ENCODE assay signal across 21 cellular contexts in genomic region chr5:154143121-154143725, GRCh38.
"Had no signal": no experiment of that assay in that cellular context is flagged by ENCODE, and none has a peak within 500 bp of the region (broad histone marks: within the 10 kb centered on the region; RNA-seq: fewer than 3 reads in every experiment).

No MANE protein-coding gene starts in this region.

- H3K27ac ChIP-seq: brain microvascular endothelial cell, gastroesophageal sphincter, neutrophil, parathyroid adenoma, right atrium auricular region, skin epidermis, tibial nerve, uterus had no signal

- H3K79me2 ChIP-seq: parathyroid adenoma had no signal

- H3K27me3 ChIP-seq: brain microvascular endothelial cell, gastroesophageal sphincter, right atrium auricular region, tibial nerve, uterus had no signal

- DNase-seq: activated CD4-positive, alpha-beta T cell treated with anti-CD3 and anti-CD28 coated beads for 4 hours; activated CD8-positive, alpha-beta memory T cell treated with anti-CD3 and anti-CD28 coated beads, Interleukin-2, amount 50 U/mL, for 4 hours; activated CD8-positive, alpha-beta T cell treated with anti-CD3 and anti-CD28 coated beads for 36 hours; activated gamma-delta T cell; activated T-cell treated with anti-CD3 and anti-CD28 coated beads, Interleukin-2, amount 50 U/mL, for 48 hours; amniotic stem cell; brain microvascular endothelial cell; dermis blood vessel endothelial cell; effector memory CD8-positive, alpha-beta T cell; islet precursor cell; stimulated activated CD4-positive, alpha-beta T cell treated with anti-CD3 and anti-CD28 coated beads, Interleukin-15, amount 100 ng/mL, for 24 hours; stimulated activated CD4-positive, alpha-beta T cell treated with anti-CD3 and anti-CD28 coated beads, Interleukin-4, amount 100 ng/mL, for 1 hour; stimulated activated naive CD4-positive, alpha-beta T cell; SW 1271; uterus had no signal

- H2AFZ ChIP-seq: parathyroid adenoma had no signal

- H3K9ac ChIP-seq: parathyroid adenoma had no signal

- H3K36me3 ChIP-seq: brain microvascular endothelial cell, gastroesophageal sphincter, neutrophil, right atrium auricular region, tibial nerve, uterus had no signal

- H3K4me3 ChIP-seq: gastroesophageal sphincter, right atrium auricular region, skin epidermis, tibial nerve, uterus had no signal

- H3K9me3 ChIP-seq: gastroesophageal sphincter, neutrophil, right atrium auricular region, tibial nerve, uterus had no signal
